Comparison of ENCODE assay signal across 9 cellular contexts in the genomic region with DNA sequence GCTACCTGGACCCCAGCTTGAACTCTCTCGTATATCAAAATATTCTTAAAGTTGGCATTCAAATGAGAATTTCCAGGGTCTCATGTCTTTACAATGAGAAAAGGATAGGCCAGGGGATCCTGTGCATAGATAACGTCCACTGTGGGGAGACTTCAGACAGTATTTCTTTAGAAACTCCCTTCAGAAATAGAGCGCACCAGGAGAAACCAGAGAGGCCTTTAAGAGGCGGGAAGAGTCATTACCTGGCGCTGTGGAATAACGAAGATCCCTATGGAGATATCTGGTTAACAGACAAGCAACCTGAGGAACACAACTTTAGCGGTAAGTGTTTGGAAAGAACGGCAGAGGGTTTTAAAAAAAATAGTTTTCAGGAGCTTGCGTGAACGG. TPM values are rescaled to one million over a fixed set of nuclear protein-coding genes. Genes with fewer than 3 reads are reported as not detected.
DNase-seq lines count a peak whose midpoint lies in the region; ATAC-seq, FAIRE-seq and TF ChIP-seq lines count a peak whose summit lies in the region.
"Had no signal": no experiment of that assay in that cellular context is flagged by ENCODE, and none has a peak within 500 bp of the region (broad histone marks: within the 10 kb centered on the region; RNA-seq: fewer than 3 reads in every experiment).

No MANE protein-coding gene starts in this region.

- peak overlapping the region; percentile 91 for H3K4me3 Mint-ChIP-seq in memory B cell

- peaks cover 14% of the 10 kb centered on the region for H3K4me1 ChIP-seq in DOHH2 (ENCODE audit: control insufficient read depth, low read length)
- no peaks in the 10 kb centered on the region for H3K4me1 ChIP-seq in vagina
- H3K4me1 ChIP-seq: SJSA1 had no signal

- H3K79me2 ChIP-seq in DOHH2 (ENCODE audit: control insufficient read depth, low read length) = peaks cover 55% of the 10 kb centered on the region

- H3F3A ChIP-seq in DOHH2 (ENCODE audit: control insufficient read depth, insufficient read depth) = no peaks in the 10 kb centered on the region

- no peaks in the 10 kb centered on the region for H4K20me1 ChIP-seq in DOHH2 (ENCODE audit: control insufficient read depth, insufficient read depth, low read depth, low read length)

- DNase-seq in KBM-7 (peak; percentile 49), bronchial epithelial cell (ENCODE audit: low read depth) (peak; percentile 41), memory B cell (ENCODE audit: low spot score in 2 of 2) (no peak), vagina (ENCODE audit: extremely low spot score in 2 of 2) (no peak), NCI-H2171 (lab: John Stamatoyannopoulos, UW) (no peak), GM13977 (ENCODE audit: low spot score) (no peak)

- H3K36me3 ChIP-seq in DOHH2 (ENCODE audit: control insufficient read depth, low read length) = no peaks in the 10 kb centered on the region; the same call in 1 of the 2 replicates
- H3K36me3 ChIP-seq in bronchial epithelial cell (ENCODE audit: control insufficient read depth, insufficient read depth, low read length) = no peaks in the 10 kb centered on the region
- H3K36me3 ChIP-seq in vagina = no peaks in the 10 kb centered on the region
- H3K36me3 ChIP-seq: SJSA1 had no signal

- H3K27ac Mint-ChIP-seq in memory B cell = peak overlapping the region; percentile 90

- H3K27ac ChIP-seq in DOHH2 (ENCODE audit: low read depth, low read length) (peak overlapping the region; percentile 66), vagina (peak overlapping the region; percentile 5)
- H3K27ac ChIP-seq: SJSA1 had no signal

- H3K4me1 Mint-ChIP-seq in memory B cell = peaks cover 10% of the 10 kb centered on the region

- H3K27me3 ChIP-seq in DOHH2 (ENCODE audit: control insufficient read depth, low read length) (no peaks in the 10 kb centered on the region), bronchial epithelial cell (ENCODE audit: control insufficient read depth, insufficient read depth, low read length) (no peaks in the 10 kb centered on the region), vagina (no peaks in the 10 kb centered on the region)
- H3K27me3 ChIP-seq: SJSA1 had no signal

- H3K4me3 ChIP-seq in DOHH2 (ENCODE audit: low read length) (peak overlapping the region; percentile 85), bronchial epithelial cell (ENCODE audit: low read depth, low read length) (peak overlapping the region; percentile 57), vagina (peak overlapping the region; percentile 44 to 45)

- TF ChIP-seq CTCF in DOHH2 (IDR thresholded peaks at IDR 0.05; ENCODE audit: low read depth, low read length, poor library complexity, severe bottlenecking) (no peak), bronchial epithelial cell (IDR thresholded peaks at IDR 0.05; ENCODE audit: insufficient read depth, low read length, severe bottlenecking) (no peak), vagina (IDR thresholded peaks at IDR 0.05) (no peak), GM13977 (IDR thresholded peaks at IDR 0.05; ENCODE audit: extremely low read depth, insufficient read depth, missing control alignments) (no peak)

- H3K27me3 Mint-ChIP-seq in memory B cell = no peaks in the 10 kb centered on the region

- FAIRE-seq in bronchial epithelial cell (lab: Jason Lieb, UNC) = no peak

- in situ Hi-C loops in KBM-7 (cut with MboI; ENCODE audit: low pct_unique_long_range_greater_than_20kb, low sequenced_read_pairs) (no loop called here), GM13977 (cut with MboI; ENCODE audit: low pct_unique_long_range_greater_than_20kb, low sequenced_read_pairs, unreplicated experiment) (no loop called here)

- TF ChIP-seq POLR2A in vagina (IDR thresholded peaks at IDR 0.05) = no peak

- H3K9me3 ChIP-seq in DOHH2 (ENCODE audit: control insufficient read depth, insufficient read depth, low read length) (no peaks in the 10 kb centered on the region), vagina (no peaks in the 10 kb centered on the region)
- H3K9me3 ChIP-seq: SJSA1 had no signal

- H3K36me3 Mint-ChIP-seq in memory B cell = no peaks in the 10 kb centered on the region

- no peaks in the 10 kb centered on the region for H3K9me3 Mint-ChIP-seq in memory B cell

- ATAC-seq in GM21515 (IDR thresholded peaks at IDR 0.05; ENCODE audit: unreplicated experiment) (peak; percentile 18), memory B cell (ENCODE audit: low read depth) (no peak)

- intact Hi-C loops in vagina (cut with DNase I) = no loop called here

- H3K9me2 ChIP-seq in DOHH2 (replicated peaks; ENCODE audit: control insufficient read depth, low read length) = no peaks in the 10 kb centered on the region

- peak overlapping the region; percentile 71 for H3K4me2 ChIP-seq in DOHH2 (ENCODE audit: low read length)

RNA-seq across cellular contexts. Expression of gene RADX, which starts 0.6 kb away (rescaled TPM):
- total RNA-seq in bronchial epithelial cell (1.7 and 2.4 TPM in 2 replicates), vagina (5.4 TPM)

Comparison
In these comparisons a context has a peak if more than half of its experiments do, and no peak if none do; other contexts are left out.
1. DNase-seq: peak in KBM-7 (single experiment) and bronchial epithelial cell (single experiment); none in memory B cell (0 of 2), vagina (0 of 2), NCI-H2171 (single experiment) and GM13977 (single experiment).
2. Peak in every context shown above with its lines, with median percentiles within 50 percentile points of each other: H3K4me3 ChIP-seq.